In the genomic region with DNA sequence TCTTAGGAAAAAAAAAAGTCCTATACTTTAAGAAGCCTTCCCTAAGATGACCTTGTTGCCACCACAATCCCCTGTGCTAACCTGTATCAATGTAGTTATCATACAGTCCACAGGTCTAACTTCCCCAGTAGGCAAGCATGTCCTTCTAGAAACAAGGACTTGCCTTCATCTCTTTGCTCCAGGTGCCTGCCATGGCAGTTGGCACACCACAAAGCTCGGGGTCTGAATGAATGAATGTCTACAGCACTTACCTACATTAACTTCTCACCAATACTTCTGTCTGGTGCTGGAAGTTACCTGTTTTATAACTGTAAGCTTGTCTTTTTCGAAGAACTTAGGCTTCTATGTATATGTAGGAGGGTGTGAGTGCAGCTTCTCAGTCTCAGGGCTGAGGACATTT, we compare ENCODE assay signal across 20 cellular contexts. TPM values are rescaled to one million over a fixed set of nuclear protein-coding genes. Genes with fewer than 3 reads are reported as not detected.
DNase-seq lines count a peak whose midpoint lies in the region; FAIRE-seq lines count a peak whose summit lies in the region.
"Had no signal": no experiment of that assay in that cellular context is flagged by ENCODE, and none has a peak within 500 bp of the region (broad histone marks: within the 10 kb centered on the region; RNA-seq: fewer than 3 reads in every experiment).

No MANE protein-coding gene starts in this region.

- WGBS in thymus: 93% methylated on average over 2 of the region's 2 CpGs

- no peaks in the 10 kb centered on the region for H3K9me3 ChIP-seq in muscle layer of duodenum (ENCODE audit: control insufficient read depth in 1 of 2, low read length in 2 of 2)
- H3K9me3 ChIP-seq in thymus (ENCODE audit: control insufficient read depth): no peaks in the 10 kb centered on the region

- H3K9me3 Mint-ChIP-seq in dendritic cell treated with granulocyte-macrophage colony-stimulating factor and Interleukin-4, amounts not matched to agents 40 ng/mL and 50 ng/mL, for 4 days: no peaks in the 10 kb centered on the region
- H3K9me3 Mint-ChIP-seq in activated T-cell treated with anti-CD3 and anti-CD28 coated beads, Interleukin-2, amount 50 U/mL, for 24 hours: no peaks in the 10 kb centered on the region
- H3K9me3 Mint-ChIP-seq: activated naive CD4-positive, alpha-beta T cell treated with anti-CD3 and anti-CD28 coated beads, Interleukin-2, amount 50 U/mL, for 72 hours; mesothelial cell of epicardium had no signal

- peak overlapping the region; percentile 49 for H3K27ac ChIP-seq in muscle layer of duodenum (ENCODE audit: low read length)
- H3K27ac ChIP-seq in thymus (ENCODE audit: low read depth): peak overlapping the region; percentile 6
- H3K27ac ChIP-seq: 22Rv1, VCaP had no signal

- H3K36me3 Mint-ChIP-seq in dendritic cell treated with granulocyte-macrophage colony-stimulating factor and Interleukin-4, amounts not matched to agents 40 ng/mL and 50 ng/mL, for 4 days (ENCODE audit: low read depth): peaks cover 7% of the 10 kb centered on the region
- H3K36me3 Mint-ChIP-seq in activated T-cell treated with anti-CD3 and anti-CD28 coated beads, Interleukin-2, amount 50 U/mL, for 24 hours (ENCODE audit: low read depth): peaks cover 18% of the 10 kb centered on the region
- H3K36me3 Mint-ChIP-seq: activated naive CD4-positive, alpha-beta T cell treated with anti-CD3 and anti-CD28 coated beads, Interleukin-2, amount 50 U/mL, for 72 hours; mesothelial cell of epicardium had no signal

- peak overlapping the region; percentile 97 for H3K27ac Mint-ChIP-seq in dendritic cell treated with granulocyte-macrophage colony-stimulating factor and Interleukin-4, amounts not matched to agents 40 ng/mL and 50 ng/mL, for 4 days
- H3K27ac Mint-ChIP-seq in activated T-cell treated with anti-CD3 and anti-CD28 coated beads, Interleukin-2, amount 50 U/mL, for 24 hours: no peak overlapping the region
- H3K27ac Mint-ChIP-seq: mesothelial cell of epicardium, T-helper 17 cell had no signal

- intact Hi-C loops in dendritic cell treated with granulocyte-macrophage colony-stimulating factor and Interleukin-4, amounts not matched to agents 40 ng/mL and 50 ng/mL, for 4 days (cut with micrococcal nuclease): no loop called here

- no peaks in the 10 kb centered on the region for H3K27me3 Mint-ChIP-seq in dendritic cell treated with granulocyte-macrophage colony-stimulating factor and Interleukin-4, amounts not matched to agents 40 ng/mL and 50 ng/mL, for 4 days
- H3K27me3 Mint-ChIP-seq in activated T-cell treated with anti-CD3 and anti-CD28 coated beads, Interleukin-2, amount 50 U/mL, for 24 hours: no peaks in the 10 kb centered on the region
- H3K27me3 Mint-ChIP-seq: T-helper 17 cell had no signal

- H3K4me3 Mint-ChIP-seq in dendritic cell treated with granulocyte-macrophage colony-stimulating factor and Interleukin-4, amounts not matched to agents 40 ng/mL and 50 ng/mL, for 4 days: no peak overlapping the region
- H3K4me3 Mint-ChIP-seq in activated T-cell treated with anti-CD3 and anti-CD28 coated beads, Interleukin-2, amount 50 U/mL, for 24 hours: no peak overlapping the region
- H3K4me3 Mint-ChIP-seq: mesothelial cell of epicardium, T-helper 17 cell had no signal

- no peaks in the 10 kb centered on the region for H3K27me3 ChIP-seq in muscle layer of duodenum (ENCODE audit: low read depth, low read length)
- no peaks in the 10 kb centered on the region for H3K27me3 ChIP-seq in thymus (ENCODE audit: control insufficient read depth, insufficient read depth)

- H3K4me1 ChIP-seq in muscle layer of duodenum (ENCODE audit: control insufficient read depth in 1 of 2, insufficient read depth in 2 of 2, low read length in 2 of 2) (peaks cover 8 to 10% of the 10 kb centered on the region in 2 donors), thymus (ENCODE audit: control insufficient read depth, insufficient read depth, low read length) (peaks cover 12% of the 10 kb centered on the region)

- H3K4me3 ChIP-seq in muscle layer of duodenum (ENCODE audit: low read depth in 1 of 2, low read length in 2 of 2) (no peak overlapping the region), thymus (ENCODE audit: low read length) (no peak overlapping the region)

- H3K36me3 ChIP-seq in muscle layer of duodenum (ENCODE audit: control insufficient read depth in 1 of 2, insufficient read depth in 2 of 2, low read length in 2 of 2) (no peaks in the 10 kb centered on the region), thymus (ENCODE audit: control insufficient read depth, insufficient read depth) (no peaks in the 10 kb centered on the region)

- no peak for FAIRE-seq in frontal cortex (lab: Jason Lieb, UNC)
- FAIRE-seq: endothelial cell of umbilical vein, H54, keratinocyte, urothelium cell line had no signal

- DNase-seq in activated CD8-positive, alpha-beta memory T cell treated with anti-CD3 and anti-CD28 coated beads for 24 hours: peak; percentile 19
- no peak for DNase-seq in activated CD8-positive, alpha-beta memory T cell treated with anti-CD3 and anti-CD28 coated beads, Interleukin-2, amount 50 U/mL, for 4 hours
- DNase-seq in frontal cortex (ENCODE audit: low spot score in 2 of 2) (no peak), DMS79 (lab: John Stamatoyannopoulos, UW) (no peak)
- no peak for DNase-seq in activated T-cell treated with anti-CD3 and anti-CD28 coated beads, Interleukin-2, amount 50 U/mL, for 24 hours
- DNase-seq: activated T-cell treated with anti-CD3 and anti-CD28 coated beads, Interleukin-2, amount 50 U/mL, for 1 hour; cortex of kidney; NCI-H524 treated with DMSO at 0.1 percent for 48 hours; T-helper 17 cell had no signal

- peaks cover 57% of the 10 kb centered on the region for H3K4me1 Mint-ChIP-seq in dendritic cell treated with granulocyte-macrophage colony-stimulating factor and Interleukin-4, amounts not matched to agents 40 ng/mL and 50 ng/mL, for 4 days (ENCODE audit: low read depth)
- H3K4me1 Mint-ChIP-seq in activated T-cell treated with anti-CD3 and anti-CD28 coated beads, Interleukin-2, amount 50 U/mL, for 24 hours (ENCODE audit: low read depth): peaks cover 29% of the 10 kb centered on the region

RNA-seq across cellular contexts. Expression of gene CLPB, which starts 23.4 kb away (rescaled TPM):
- polyA plus RNA-seq in thymus: 6.5 TPM
- 67.3 TPM for total RNA-seq in frontal cortex
